16 cellular contexts compared by ENCODE assay signal in genomic region chr6:108163644-108164536, GRCh38. TPM values are rescaled to one million over a fixed set of nuclear protein-coding genes. Genes with fewer than 3 reads are reported as not detected.
DNase-seq lines count a peak whose midpoint lies in the region; TF ChIP-seq lines count a peak whose summit lies in the region.
"Had no signal": no experiment of that assay in that cellular context is flagged by ENCODE, and none has a peak within 500 bp of the region (broad histone marks: within the 10 kb centered on the region; RNA-seq: fewer than 3 reads in every experiment).

No MANE protein-coding gene starts in this region.

- peaks cover 7% of the 10 kb centered on the region for H3K36me3 Mint-ChIP-seq in activated CD4-positive, alpha-beta memory T cell treated with anti-CD3 and anti-CD28 coated beads, Interleukin-2, amount 10 ng/mL, durations not matched to agents 7 days and 5 days (ENCODE audit: low read depth)
- H3K36me3 Mint-ChIP-seq in activated CD4-positive, alpha-beta memory T cell treated with anti-CD3 and anti-CD28 coated beads for 36 hours, result no peaks in the 10 kb centered on the region

- peaks cover 27% of the 10 kb centered on the region for H3K4me1 Mint-ChIP-seq in activated CD4-positive, alpha-beta memory T cell treated with anti-CD3 and anti-CD28 coated beads, Interleukin-2, amount 10 ng/mL, durations not matched to agents 7 days and 5 days
- peaks cover 30% of the 10 kb centered on the region for H3K4me1 Mint-ChIP-seq in activated CD4-positive, alpha-beta memory T cell treated with anti-CD3 and anti-CD28 coated beads for 36 hours (ENCODE audit: low read depth)

- TF ChIP-seq CTCF in coronary artery (IDR thresholded peaks at IDR 0.05), result no peak

- no peak overlapping the region for H3K27ac ChIP-seq in HUES64 (ENCODE audit: low read depth, low read length)
- H3K27ac ChIP-seq in coronary artery, result no peak overlapping the region
- H3K27ac ChIP-seq: HL-60, RWPE1 had no signal

- peaks cover 95% of the 10 kb centered on the region for H3K27me3 Mint-ChIP-seq in activated CD4-positive, alpha-beta memory T cell treated with anti-CD3 and anti-CD28 coated beads, Interleukin-2, amount 10 ng/mL, durations not matched to agents 7 days and 5 days
- H3K27me3 Mint-ChIP-seq in activated CD4-positive, alpha-beta memory T cell treated with anti-CD3 and anti-CD28 coated beads for 36 hours, result peaks cover 89% of the 10 kb centered on the region

- no peak for DNase-seq in activated CD4-positive, alpha-beta memory T cell treated with anti-CD3 and anti-CD28 coated beads, Interleukin-2, amount 10 ng/mL, durations not matched to agents 7 days and 5 days
- no peak for DNase-seq in activated CD4-positive, alpha-beta memory T cell treated with anti-CD3 and anti-CD28 coated beads for 36 hours
- DNase-seq in coronary artery (ENCODE audit: low spot score) (no peak), retina (peak; percentile 65), NCI-H1694 treated with DMSO at 0.1 percent for 48 hours (lab: John Stamatoyannopoulos, UW) (no peak), cerebellar cortex (ENCODE audit: low spot score) (no peak), GM19238 (ENCODE audit: insufficient read length, low spot score) (no peak)
- DNase-seq: activated naive CD4-positive, alpha-beta T cell treated with anti-CD3 and anti-CD28 coated beads for 36 hours; Calu3; caudate nucleus; NCI-H187 treated with DMSO at 0.1 percent for 48 hours had no signal

- intact Hi-C loops in activated CD4-positive, alpha-beta memory T cell treated with anti-CD3 and anti-CD28 coated beads for 36 hours (cut with micrococcal nuclease), result no loop called here

- peak overlapping the region; percentile 40 for H3K27ac Mint-ChIP-seq in activated CD4-positive, alpha-beta memory T cell treated with anti-CD3 and anti-CD28 coated beads, Interleukin-2, amount 10 ng/mL, durations not matched to agents 7 days and 5 days
- no peak overlapping the region for H3K27ac Mint-ChIP-seq in activated CD4-positive, alpha-beta memory T cell treated with anti-CD3 and anti-CD28 coated beads for 36 hours
- H3K27ac Mint-ChIP-seq: activated naive CD4-positive, alpha-beta T cell treated with anti-CD3 and anti-CD28 coated beads for 36 hours had no signal

- H3K9ac ChIP-seq in HUES64 (ENCODE audit: low read depth, low read length), result no peak overlapping the region

- H3K9me3 Mint-ChIP-seq in activated CD4-positive, alpha-beta memory T cell treated with anti-CD3 and anti-CD28 coated beads, Interleukin-2, amount 10 ng/mL, durations not matched to agents 7 days and 5 days, result no peaks in the 10 kb centered on the region
- H3K9me3 Mint-ChIP-seq in activated CD4-positive, alpha-beta memory T cell treated with anti-CD3 and anti-CD28 coated beads for 36 hours, result no peaks in the 10 kb centered on the region
- H3K9me3 Mint-ChIP-seq: activated naive CD4-positive, alpha-beta T cell treated with anti-CD3 and anti-CD28 coated beads for 36 hours had no signal

- H3K9me3 ChIP-seq in HUES64 (ENCODE audit: insufficient read depth, low read depth, low read length), result no peaks in the 10 kb centered on the region

- H3K4me1 ChIP-seq in HUES64 (ENCODE audit: insufficient read depth, low read length), result peaks cover 38% of the 10 kb centered on the region

- WGBS in HUES64, result 4% methylated on average over 41 of the region's 41 CpGs

- H3K27me3 ChIP-seq in HUES64 (ENCODE audit: insufficient read depth, low read length), result peaks cover 100% of the 10 kb centered on the region

- H3K4me3 ChIP-seq in HUES64 (ENCODE audit: low read length), result peak overlapping the region; percentile 43; the same call in 1 of the 2 replicates
- H3K4me3 ChIP-seq in coronary artery, result peak overlapping the region; percentile 56

- no peaks in the 10 kb centered on the region for H3K36me3 ChIP-seq in HUES64 (ENCODE audit: insufficient read depth, low read length)

- POLR2A ChIA-PET in activated CD4-positive, alpha-beta memory T cell treated with anti-CD3 and anti-CD28 coated beads, Interleukin-2, amount 10 ng/mL, durations not matched to agents 7 days and 5 days (lab: Charles Lee), result interaction anchor here (1.7 kb wide), 1 partner anchor 8 kb away, joined by 4 read pairs; no protein-coding TSS in a partner anchor
- POLR2A ChIA-PET in activated CD4-positive, alpha-beta memory T cell treated with anti-CD3 and anti-CD28 coated beads for 36 hours (lab: Charles Lee), result no interaction called here

- peak overlapping the region; percentile 17 for H3K4me3 Mint-ChIP-seq in activated CD4-positive, alpha-beta memory T cell treated with anti-CD3 and anti-CD28 coated beads, Interleukin-2, amount 10 ng/mL, durations not matched to agents 7 days and 5 days
- H3K4me3 Mint-ChIP-seq in activated CD4-positive, alpha-beta memory T cell treated with anti-CD3 and anti-CD28 coated beads for 36 hours, result no peak overlapping the region

- CTCF ChIA-PET in activated CD4-positive, alpha-beta memory T cell treated with anti-CD3 and anti-CD28 coated beads, Interleukin-2, amount 10 ng/mL, durations not matched to agents 7 days and 5 days (lab: Charles Lee), result interaction anchor here (1.1 to 1.3 kb wide), 2 partner anchors 40 to 52 kb away, joined by 3 read pairs; no protein-coding TSS in a partner anchor
- CTCF ChIA-PET in activated CD4-positive, alpha-beta memory T cell treated with anti-CD3 and anti-CD28 coated beads for 36 hours (lab: Charles Lee), result interaction anchor here (0.9 to 1.2 kb wide), 2 partner anchors 12 to 49 kb away, joined by 3 to 4 read pairs; no protein-coding TSS in a partner anchor

RNA-seq across cellular contexts. Expression of gene NR2E1, which starts 1.9 kb away (rescaled TPM):
- total RNA-seq in activated CD4-positive, alpha-beta memory T cell treated with anti-CD3 and anti-CD28 coated beads, Interleukin-2, amount 10 ng/mL, durations not matched to agents 7 days and 5 days, result not detected
- not detected for total RNA-seq in activated CD4-positive, alpha-beta memory T cell treated with anti-CD3 and anti-CD28 coated beads for 36 hours
- polyA plus RNA-seq in HUES64 (2013, experiment 1 of 2), result not detected
- polyA plus RNA-seq in HUES64 (2013, experiment 2 of 2), result not detected
- total RNA-seq: activated naive CD4-positive, alpha-beta T cell treated with anti-CD3 and anti-CD28 coated beads for 36 hours; Calu3; kidney epithelial cell; T-helper 2 cell treated with Interferon-gamma antibody and Interleukin-4, amounts not matched to agents 100 ng/mL and 5 ng/mL, for 36 hours had no signal
